In genomic region chr1:196317535-196318522, GRCh38 we compare ENCODE assay signal across 8 cellular contexts.
DNase-seq lines count a peak whose midpoint lies in the region; ATAC-seq and TF ChIP-seq lines count a peak whose summit lies in the region.

No MANE protein-coding gene starts in this region.

- TF ChIP-seq CTCF in HFF-Myc (IDR thresholded peaks at IDR 0.05; ENCODE audit: low read depth, low read length, missing control alignments), result peak; percentile 60
- peak in 4 of 6 experiments; percentile 31 to 52 (median 40) for TF ChIP-seq CTCF in Peyer's patch (IDR thresholded peaks at IDR 0.05)
- TF ChIP-seq CTCF in GM20000 (IDR thresholded peaks at IDR 0.05; ENCODE audit: extremely low read depth, missing control alignments), result no peak

- TF ChIP-seq POLR2A in Peyer's patch (IDR thresholded peaks at IDR 0.05), result no peak

- no peak overlapping the region for H3K27ac ChIP-seq in Peyer's patch

- no peak for ATAC-seq in GM19452 (IDR thresholded peaks at IDR 0.05; ENCODE audit: unreplicated experiment)

- no peaks in the 10 kb centered on the region for H3K9me3 ChIP-seq in Peyer's patch

- H3K4me3 ChIP-seq in HFF-Myc (replicated peaks; ENCODE audit: low read depth, low read length) (no peak overlapping the region), Peyer's patch (no peak overlapping the region)

- H3K4me1 ChIP-seq in Peyer's patch, result no peaks in the 10 kb centered on the region

- DNase-seq in COLO668 (lab: John Stamatoyannopoulos, UW; ENCODE audit: unreplicated experiment), result peak; percentile 11
- peak; percentile 4 for DNase-seq in HFF-Myc (ENCODE audit: extremely low read depth, low read depth)
- DNase-seq in Peyer's patch, result no peak
- DNase-seq in fibroblast of peridontal ligament (ENCODE audit: extremely low read depth), result peak; percentile 69
- peak; percentile 24 for DNase-seq in stromal cell of bone marrow (ENCODE audit: low read depth)
- no peak for DNase-seq in OCI-M2 (lab: John Stamatoyannopoulos, UW; ENCODE audit: unreplicated experiment)
- DNase-seq in GM20000 (ENCODE audit: low spot score), result no peak

- no peaks in the 10 kb centered on the region for H3K36me3 ChIP-seq in Peyer's patch

- no peaks in the 10 kb centered on the region for H3K27me3 ChIP-seq in Peyer's patch

Comparison
In these comparisons a context has a peak if more than half of its experiments do, and no peak if none do; other contexts are left out.
1. DNase-seq: peak in COLO668 (single experiment), HFF-Myc (single experiment), fibroblast of peridontal ligament (single experiment) and stromal cell of bone marrow (single experiment); none in Peyer's patch (0 of 3), OCI-M2 (single experiment) and GM20000 (single experiment).